ENCODE assay signal across 10 cellular contexts in genomic region chr6:108650781-108651180, GRCh38.
DNase-seq lines count a peak whose midpoint lies in the region; ATAC-seq and TF ChIP-seq lines count a peak whose summit lies in the region.
"Had no signal": no experiment of that assay in that cellular context is flagged by ENCODE, and none has a peak within 500 bp of the region (broad histone marks: within the 10 kb centered on the region; RNA-seq: fewer than 3 reads in every experiment).

No MANE protein-coding gene starts in this region.

- no peaks in the 10 kb centered on the region for H3K9me3 ChIP-seq in sigmoid colon

- no peak for TF ChIP-seq POLR2A in sigmoid colon (IDR thresholded peaks at IDR 0.05)

- no peak for TF ChIP-seq CTCF in sigmoid colon (IDR thresholded peaks at IDR 0.05)

- H3K27me3 ChIP-seq in sigmoid colon: no peaks in the 10 kb centered on the region

- H3K36me3 ChIP-seq in sigmoid colon: no peaks in the 10 kb centered on the region

- H3K4me3 ChIP-seq in sigmoid colon: no peak overlapping the region

- DNase-seq in GF-D8 (lab: John Stamatoyannopoulos, UW): peak; percentile 65
- peak; percentile 18 for DNase-seq in OCI-M1 (lab: John Stamatoyannopoulos, UW)
- DNase-seq in epithelial cell of prostate (ENCODE audit: low read depth, low spot score): no peak
- DNase-seq in sigmoid colon: no peak
- no peak for DNase-seq in posterior vena cava (ENCODE audit: low spot score)
- no peak for DNase-seq in islet precursor cell
- DNase-seq: activated CD4-positive, CD25-positive, alpha-beta regulatory T cell treated with anti-CD3 and anti-CD28 coated beads, Interleukin-2, amount 50 U/mL, for 72 hours; NCI-H2107 had no signal

- intact Hi-C loops in sigmoid colon (cut with DNase I): loop anchor here (5.0 kb wide), 2 partner anchors 33 to 88 kb away; partner anchors contain the start of gene FOXO3
- intact Hi-C loops in posterior vena cava (cut with DNase I): loop anchor here in 1 of 2 donors (10.0 kb wide), 1 partner anchor 86 kb away; the partner anchor contains the start of gene FOXO3

- H3K4me1 ChIP-seq in sigmoid colon: peaks cover 0 to 91% (median 77%) of the 10 kb centered on the region in 4 donors

- ATAC-seq in GM21367 (IDR thresholded peaks at IDR 0.05; ENCODE audit: unreplicated experiment) (no peak), GM19395 (IDR thresholded peaks at IDR 0.05; ENCODE audit: unreplicated experiment) (no peak)

- peak overlapping the region; percentile 72 for H3K27ac ChIP-seq in epithelial cell of prostate
- peak overlapping the region; percentile 69 to 87 (median 84) for H3K27ac ChIP-seq in sigmoid colon

- WGBS in sigmoid colon, 2 donors: 70 to 73% methylated on average over 5 of the region's 5 CpGs

- TF ChIP-seq EP300 in sigmoid colon (IDR thresholded peaks at IDR 0.05): no peak

Comparison
In these comparisons a context has a peak if more than half of its experiments do, and no peak if none do; other contexts are left out.
1. DNase-seq: peak in GF-D8 (single experiment) and OCI-M1 (single experiment); none in epithelial cell of prostate (single experiment), sigmoid colon (single experiment), posterior vena cava (single experiment) and islet precursor cell (single experiment).